1 cellular context compared by ENCODE assay signal in genomic region chr2:172449916-172450550, GRCh38.
TF ChIP-seq lines count a peak whose summit lies in the region.

No MANE protein-coding gene starts in this region.

TF ChIP-seq in H1, 55 proteins besides CTCF, POLR2A, EP300 and RAD21 (continued from another document):
- TF ChIP-seq CHD7 (IDR thresholded peaks at IDR 0.05; ENCODE audit: insufficient replicate concordance, low read length) = no peak
- TF ChIP-seq BCL11A (IDR thresholded peaks at IDR 0.05; ENCODE audit: low read depth in 2 of 2, low read length in 2 of 2) = no peak
